13 cellular contexts compared by ENCODE assay signal in the genomic region with DNA sequence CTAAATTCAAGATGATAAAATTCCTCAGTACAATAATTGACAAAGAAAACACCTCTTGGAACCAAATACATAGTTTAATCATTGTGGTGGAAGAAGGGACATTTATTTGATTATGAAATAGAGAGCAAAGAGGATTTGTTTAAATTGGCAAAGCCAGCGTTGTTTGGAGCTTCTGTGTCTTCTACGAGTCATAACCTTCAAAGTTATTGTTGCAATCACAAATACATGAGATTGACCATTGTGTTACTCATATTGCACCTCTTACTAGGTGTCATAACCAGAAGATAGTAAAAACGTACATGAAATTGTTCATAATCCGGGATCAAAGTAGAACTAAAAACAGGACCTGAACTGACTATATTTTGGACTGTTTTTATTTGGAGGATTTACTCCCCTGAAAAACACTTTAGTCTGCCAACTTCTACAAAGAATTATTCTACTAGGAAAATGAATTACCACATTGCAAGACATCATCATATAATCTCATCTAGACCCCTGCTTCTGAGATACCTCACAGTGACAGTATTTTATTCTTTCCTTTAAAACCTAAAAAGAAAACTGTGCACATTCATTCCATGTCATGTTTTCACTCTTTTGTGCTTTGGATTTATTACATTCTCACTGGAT.
A peak's percentile ranks its signal among the peaks of the same experiment; 100 is the strongest.
DNase-seq lines count a peak whose midpoint lies in the region; ATAC-seq and TF ChIP-seq lines count a peak whose summit lies in the region.
"Had no signal": no experiment of that assay in that cellular context is flagged by ENCODE, and none has a peak within 500 bp of the region (broad histone marks: within the 10 kb centered on the region; RNA-seq: fewer than 3 reads in every experiment).

No MANE protein-coding gene starts in this region.

- no TSS peak for BruUV-seq in HCT116 (replicated peaks; lab: Mats Ljungman, UMichigan)

- no peaks in the 10 kb centered on the region for H3K36me3 Mint-ChIP-seq in activated T-helper 2 cell treated with anti-CD3 and anti-CD28 coated beads, Interferon-gamma antibody, Interleukin-2, Interleukin-4, amounts not matched to agents 10 μg/mL and 5 μg/mL and 100 μg/mL, durations not matched to agents 14 hours and 24 hours and 36 hours (ENCODE audit: low read depth)
- H3K36me3 Mint-ChIP-seq in activated CD4-positive, alpha-beta T cell treated with anti-CD3 and anti-CD28 coated beads, Interleukin-2, amount 10 ng/mL, durations not matched to agents 7 days and 5 days (ENCODE audit: low read depth): no peaks in the 10 kb centered on the region
- H3K36me3 Mint-ChIP-seq: CD4-positive, CD25-positive, alpha-beta regulatory T cell had no signal

- H3K27me3 ChIP-seq in HCT116 (ENCODE audit: insufficient read depth, low read length) (no peaks in the 10 kb centered on the region), foreskin keratinocyte (no peaks in the 10 kb centered on the region)
- H3K27me3 ChIP-seq: spleen, testis had no signal

- no peak for TF ChIP-seq POLR2A in HCT116 (IDR thresholded peaks at IDR 0.05; ENCODE audit: borderline replicate concordance, extremely low read depth, insufficient read depth, insufficient read length)

- POLR2A ChIA-PET in HCT116 (lab: Charles Lee): interaction anchor here (0.6 kb wide), 1 partner anchor 54 kb away, joined by 4 read pairs; no protein-coding TSS in a partner anchor
- POLR2A ChIA-PET in activated CD4-positive, alpha-beta T cell treated with anti-CD3 and anti-CD28 coated beads, Interleukin-2, amount 10 ng/mL, durations not matched to agents 7 days and 5 days (lab: Charles Lee): no interaction called here

- H3K27me3 Mint-ChIP-seq in activated T-helper 2 cell treated with anti-CD3 and anti-CD28 coated beads, Interferon-gamma antibody, Interleukin-2, Interleukin-4, amounts not matched to agents 10 μg/mL and 5 μg/mL and 100 μg/mL, durations not matched to agents 14 hours and 24 hours and 36 hours (ENCODE audit: low read depth): no peaks in the 10 kb centered on the region
- no peaks in the 10 kb centered on the region for H3K27me3 Mint-ChIP-seq in activated CD4-positive, alpha-beta T cell treated with anti-CD3 and anti-CD28 coated beads, Interleukin-2, amount 10 ng/mL, durations not matched to agents 7 days and 5 days

- H3K4me2 ChIP-seq in HCT116 (ENCODE audit: low read length): peak overlapping the region; percentile 18; the same call in 1 of the 2 replicates

- no peaks in the 10 kb centered on the region for H3K79me2 ChIP-seq in HCT116 (ENCODE audit: insufficient read depth, low read length)

- no peaks in the 10 kb centered on the region for H3K36me3 ChIP-seq in HCT116 (ENCODE audit: control insufficient read depth in 1 of 2, insufficient read depth in 2 of 2, low read length in 2 of 2)
- H3K36me3 ChIP-seq: spleen had no signal

- no peaks in the 10 kb centered on the region for H3K9me3 Mint-ChIP-seq in activated T-helper 2 cell treated with anti-CD3 and anti-CD28 coated beads, Interferon-gamma antibody, Interleukin-2, Interleukin-4, amounts not matched to agents 10 μg/mL and 5 μg/mL and 100 μg/mL, durations not matched to agents 14 hours and 24 hours and 36 hours
- no peaks in the 10 kb centered on the region for H3K9me3 Mint-ChIP-seq in activated CD4-positive, alpha-beta T cell treated with anti-CD3 and anti-CD28 coated beads, Interleukin-2, amount 10 ng/mL, durations not matched to agents 7 days and 5 days
- H3K9me3 Mint-ChIP-seq: endodermal cell had no signal

- no peaks in the 10 kb centered on the region for H4K20me1 ChIP-seq in HCT116 (ENCODE audit: insufficient read depth)

- H3K4me1 Mint-ChIP-seq in activated T-helper 2 cell treated with anti-CD3 and anti-CD28 coated beads, Interferon-gamma antibody, Interleukin-2, Interleukin-4, amounts not matched to agents 10 μg/mL and 5 μg/mL and 100 μg/mL, durations not matched to agents 14 hours and 24 hours and 36 hours (ENCODE audit: low read depth): peaks cover 64% of the 10 kb centered on the region
- H3K4me1 Mint-ChIP-seq in activated CD4-positive, alpha-beta T cell treated with anti-CD3 and anti-CD28 coated beads, Interleukin-2, amount 10 ng/mL, durations not matched to agents 7 days and 5 days: peaks cover 10% of the 10 kb centered on the region
- H3K4me1 Mint-ChIP-seq: CD4-positive, CD25-positive, alpha-beta regulatory T cell had no signal

- H3K9ac ChIP-seq in HCT116 (ENCODE audit: low read length): no peak overlapping the region

- TF ChIP-seq RAD21 in HCT116 (IDR thresholded peaks at IDR 0.05; ENCODE audit: low read depth): no peak

- H3K4me1 ChIP-seq in HCT116 (ENCODE audit: control insufficient read depth in 1 of 2, insufficient read depth in 2 of 2, low read length in 2 of 2) (peaks cover 0 to 12% of the 10 kb centered on the region in 2 experiments; a peak in 2 of 4 replicates), foreskin keratinocyte (peaks cover 8% of the 10 kb centered on the region)
- H3K4me1 ChIP-seq: testis had no signal

- no peaks in the 10 kb centered on the region for H3K9me2 ChIP-seq in HCT116 (ENCODE audit: insufficient read depth)

- intact Hi-C loops in HCT116 (cut with micrococcal nuclease): no loop called here
- intact Hi-C loops in activated T-helper 2 cell treated with anti-CD3 and anti-CD28 coated beads, Interferon-gamma antibody, Interleukin-2, Interleukin-4, amounts not matched to agents 10 μg/mL and 5 μg/mL and 100 μg/mL, durations not matched to agents 14 hours and 24 hours and 36 hours (cut with micrococcal nuclease): loop anchor here (1.0 to 2.0 kb wide), 5 partner anchors 13 to 155 kb away; no protein-coding TSS in a partner anchor
- intact Hi-C loops in head of caudate nucleus (cut with DNase I): no loop called here

- ATAC-seq in HCT116 (no peak; the same call in 1 of the 2 replicates), foreskin keratinocyte (peak; percentile 56), GM18517 (IDR thresholded peaks at IDR 0.05; ENCODE audit: unreplicated experiment) (no peak)

- H3K9me3 ChIP-seq in HCT116 (ENCODE audit: control insufficient read depth in 1 of 2, insufficient read depth in 1 of 2, low read depth in 1 of 2, low read length in 2 of 2): no peaks in the 10 kb centered on the region
- H3K9me3 ChIP-seq: spleen, testis had no signal

- CTCF ChIA-PET in HCT116 (lab: Charles Lee): no interaction called here
- CTCF ChIA-PET in activated CD4-positive, alpha-beta T cell treated with anti-CD3 and anti-CD28 coated beads, Interleukin-2, amount 10 ng/mL, durations not matched to agents 7 days and 5 days (lab: Charles Lee): no interaction called here

- no peak overlapping the region for H2AFZ ChIP-seq in HCT116 (ENCODE audit: low read depth, low read length, poor library complexity, severe bottlenecking)

- RAD21 ChIA-PET in HCT116 (lab: Charles Lee; ENCODE audit: low non-redundant PET in 1 of 2, low total read pairs in 2 of 2, uncharacterized antibody in 2 of 2, unreplicated experiment in 2 of 2): no interaction called here

- TF ChIP-seq CTCF in HCT116 (IDR thresholded peaks at IDR 0.05 in 2 of 3, conservative IDR thresholded peaks at IDR 0.05 in 1 of 3; ENCODE audit: borderline replicate concordance in 1 of 3, insufficient read depth in 1 of 3, low read depth in 2 of 3, low read length in 2 of 3): no peak
- no peak for TF ChIP-seq CTCF in foreskin keratinocyte (conservative IDR thresholded peaks at IDR 0.05)

- DNase-seq in EL: peak; percentile 36
- DNase-seq in HCT116 (ENCODE audit: low read depth, low spot score): peak; percentile 33
- DNase-seq in activated T-helper 2 cell treated with anti-CD3 and anti-CD28 coated beads, Interferon-gamma antibody, Interleukin-2, Interleukin-4, amounts not matched to agents 10 μg/mL and 5 μg/mL and 100 μg/mL, durations not matched to agents 14 hours and 24 hours and 36 hours (ENCODE audit: low spot score): no peak
- no peak for DNase-seq in foreskin keratinocyte
- no peak for DNase-seq in foreskin melanocyte
- no peak for DNase-seq in activated CD4-positive, alpha-beta T cell treated with anti-CD3 and anti-CD28 coated beads, Interleukin-2, amount 10 ng/mL, durations not matched to agents 7 days and 5 days
- DNase-seq in head of caudate nucleus: no peak
- DNase-seq: CD4-positive, CD25-positive, alpha-beta regulatory T cell; endodermal cell; nucleus accumbens; spleen; testis had no signal

- no peak overlapping the region for H3K4me3 Mint-ChIP-seq in activated T-helper 2 cell treated with anti-CD3 and anti-CD28 coated beads, Interferon-gamma antibody, Interleukin-2, Interleukin-4, amounts not matched to agents 10 μg/mL and 5 μg/mL and 100 μg/mL, durations not matched to agents 14 hours and 24 hours and 36 hours (ENCODE audit: low read depth)
- H3K4me3 Mint-ChIP-seq in activated CD4-positive, alpha-beta T cell treated with anti-CD3 and anti-CD28 coated beads, Interleukin-2, amount 10 ng/mL, durations not matched to agents 7 days and 5 days: no peak overlapping the region
- H3K4me3 Mint-ChIP-seq: endodermal cell had no signal

- no peak overlapping the region for H3K4me3 ChIP-seq in HCT116 (replicated peaks in 1 of 2; ENCODE audit: low read depth in 1 of 2, low read length in 2 of 2)
- H3K4me3 ChIP-seq: spleen, testis had no signal

- H3K27ac ChIP-seq in HCT116 (ENCODE audit: low read depth, low read length) (no peak overlapping the region), foreskin keratinocyte (no peak overlapping the region)
- H3K27ac ChIP-seq: spleen, testis had no signal

- H3K27ac Mint-ChIP-seq in activated T-helper 2 cell treated with anti-CD3 and anti-CD28 coated beads, Interferon-gamma antibody, Interleukin-2, Interleukin-4, amounts not matched to agents 10 μg/mL and 5 μg/mL and 100 μg/mL, durations not matched to agents 14 hours and 24 hours and 36 hours: peak overlapping the region; percentile 77
- H3K27ac Mint-ChIP-seq in activated CD4-positive, alpha-beta T cell treated with anti-CD3 and anti-CD28 coated beads, Interleukin-2, amount 10 ng/mL, durations not matched to agents 7 days and 5 days: no peak overlapping the region
- H3K27ac Mint-ChIP-seq: CD4-positive, CD25-positive, alpha-beta regulatory T cell; endodermal cell had no signal

TF ChIP-seq in HCT116, 20 proteins besides CTCF, POLR2A, EP300 and RAD21:
- TF ChIP-seq JUND (IDR thresholded peaks at IDR 0.05): peak; percentile 67
- TF ChIP-seq SRF (IDR thresholded peaks at IDR 0.05; ENCODE audit: low read depth): no peak
- peak; percentile 67 for TF ChIP-seq SP1 (IDR thresholded peaks at IDR 0.05; ENCODE audit: low read depth)
- 0 out of 2 replicates have a peak, but pooled peaks have one; percentile 38 for TF ChIP-seq SIN3A (IDR thresholded peaks at IDR 0.05; ENCODE audit: low read depth)
- peak; percentile 77 for TF ChIP-seq FOSL1 (IDR thresholded peaks at IDR 0.05; ENCODE audit: low read depth)
- peak; percentile 91 for TF ChIP-seq CEBPB (IDR thresholded peaks at IDR 0.05; ENCODE audit: low read depth)
- no peak for TF ChIP-seq POLR2AphosphoS5 (IDR thresholded peaks at IDR 0.05; ENCODE audit: low read depth, low read length)
- TF ChIP-seq, protein P1, sequence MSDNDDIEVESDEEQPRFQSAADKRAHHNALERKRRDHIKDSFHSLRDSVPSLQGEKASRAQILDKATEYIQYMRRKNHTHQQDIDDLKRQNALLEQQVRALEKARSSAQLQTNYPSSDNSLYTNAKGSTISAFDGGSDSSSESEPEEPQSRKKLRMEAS (IDR thresholded peaks at IDR 0.05): 0 out of 2 replicates have a peak, but pooled peaks have one; percentile 25

Comparison
In these comparisons a context has a peak if more than half of its experiments do, and no peak if none do; other contexts are left out.
1. DNase-seq: peak in EL (single experiment) and HCT116 (single experiment); none in activated T-helper 2 cell treated with anti-CD3 and anti-CD28 coated beads, Interferon-gamma antibody, Interleukin-2, Interleukin-4, amounts not matched to agents 10 μg/mL and 5 μg/mL and 100 μg/mL, durations not matched to agents 14 hours and 24 hours and 36 hours (single experiment), foreskin keratinocyte (0 of 2), foreskin melanocyte (single experiment), activated CD4-positive, alpha-beta T cell treated with anti-CD3 and anti-CD28 coated beads, Interleukin-2, amount 10 ng/mL, durations not matched to agents 7 days and 5 days (single experiment) and head of caudate nucleus (0 of 42).